ENCODE assay signal across 14 cellular contexts in the genomic region with DNA sequence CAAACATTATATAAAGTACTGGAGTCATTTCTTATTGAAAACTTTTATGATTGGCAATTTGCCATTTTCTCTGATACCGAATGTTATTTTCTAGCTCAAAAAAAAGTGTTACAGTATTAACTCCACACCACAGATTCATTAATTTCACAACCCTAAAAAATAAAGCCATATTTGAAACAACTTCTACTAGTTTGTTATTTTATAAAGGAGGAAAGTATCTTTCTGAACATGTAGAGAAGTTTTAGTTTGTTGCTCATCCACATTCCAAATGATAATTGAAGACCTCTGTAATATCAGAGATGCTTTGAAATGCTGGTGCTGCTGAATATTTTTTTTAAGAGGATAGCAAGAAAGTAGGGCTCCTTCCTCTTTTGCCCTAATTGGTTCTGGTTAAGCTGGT. TPM values are rescaled to one million over a fixed set of nuclear protein-coding genes. Genes with fewer than 3 reads are reported as not detected.
DNase-seq lines count a peak whose midpoint lies in the region; ATAC-seq and TF ChIP-seq lines count a peak whose summit lies in the region.
"Had no signal": no experiment of that assay in that cellular context is flagged by ENCODE, and none has a peak within 500 bp of the region (broad histone marks: within the 10 kb centered on the region; RNA-seq: fewer than 3 reads in every experiment).

No MANE protein-coding gene starts in this region.

- H3K36me3 ChIP-seq in heart left ventricle (no peaks in the 10 kb centered on the region), neuron (ENCODE audit: insufficient read depth, low read length) (no peaks in the 10 kb centered on the region), uterus (no peaks in the 10 kb centered on the region)

- H2AFZ ChIP-seq in neuron (ENCODE audit: low read depth, low read length) = no peak overlapping the region

- H3K4me3 ChIP-seq in heart left ventricle (peak overlapping the region in 11 of 12 donors; percentile 14 to 84 (median 62)), neuron (ENCODE audit: low read length) (peak overlapping the region; percentile 69), uterus (peak overlapping the region; percentile 62 to 91)

- DNase-seq in heart left ventricle (no peak), left cardiac atrium (no peak), epithelial cell of prostate (ENCODE audit: low read depth, low spot score) (no peak), uterus (no peak), foreskin melanocyte (no peak), left lobe of liver (ENCODE audit: low spot score) (no peak), NCI-H2227 treated with DMSO at 0.1 percent for 48 hours (lab: John Stamatoyannopoulos, UW) (no peak)
- DNase-seq: DND-41, OCI-M1 had no signal

- TF ChIP-seq CTCF in heart left ventricle (IDR thresholded peaks at IDR 0.05) (no peak), uterus (IDR thresholded peaks at IDR 0.05) (no peak)

- H3K27ac ChIP-seq in heart left ventricle = peak overlapping the region in 7 of 12 donors; percentile 14 to 88 (median 78)
- peak overlapping the region; percentile 81 for H3K27ac ChIP-seq in epithelial cell of prostate
- peak overlapping the region; percentile 90 to 92 for H3K27ac ChIP-seq in uterus
- H3K27ac ChIP-seq: 22Rv1, KMS-11 had no signal

- ATAC-seq in heart left ventricle (no peak), left cardiac atrium (no peak), left lobe of liver (no peak)

- H3K9me3 ChIP-seq in heart left ventricle (no peaks in the 10 kb centered on the region), neuron (ENCODE audit: low read length) (no peaks in the 10 kb centered on the region), uterus (no peaks in the 10 kb centered on the region)

- TF ChIP-seq POLR2A in heart left ventricle (IDR thresholded peaks at IDR 0.05) (no peak), uterus (IDR thresholded peaks at IDR 0.05) (no peak)

- peaks cover 0 to 24% (median 12%) of the 10 kb centered on the region in 9 donors for H3K27me3 ChIP-seq in heart left ventricle
- no peaks in the 10 kb centered on the region for H3K27me3 ChIP-seq in neuron (ENCODE audit: insufficient read depth, low read length)
- no peaks in the 10 kb centered on the region for H3K27me3 ChIP-seq in uterus

- intact Hi-C loops in heart left ventricle (cut with DNase I) (no loop called here), left cardiac atrium (cut with DNase I) (no loop called here), uterus (cut with DNase I; ENCODE audit: low total_unique reads) (no loop called here)

- 45 to 64% (median 56%) methylated on average over 1 of the region's 1 CpG for WGBS in heart left ventricle, 4 donors

- H3K4me1 ChIP-seq in heart left ventricle (peaks cover 0 to 12% (median 2%) of the 10 kb centered on the region in 12 donors), neuron (ENCODE audit: insufficient read depth, low read length) (peaks cover 14% of the 10 kb centered on the region), uterus (peaks cover 0 to 5% of the 10 kb centered on the region in 2 donors)

RNA-seq across cellular contexts. Expression of a gene that starts 2.0 kb away (rescaled TPM):
- total RNA-seq in heart left ventricle = 10 to 100 TPM in 3 of 9 donors, 1 to 10 TPM in 6; 1.1 to 25.4 (median 6.3) TPM
- 1 to 10 TPM in 1 of 2 donors, under 1 TPM in 1; 0.65 to 1.9 TPM for polyA plus RNA-seq in heart left ventricle
- total RNA-seq in left cardiac atrium = 10 to 100 TPM in 1 of 2 donors, 1 to 10 TPM in 1; 8.2 to 19.4 TPM
- 10 to 100 TPM; 11.3 to 37.5 (median 20.9) TPM for total RNA-seq in uterus
- total RNA-seq in left lobe of liver = 0.33 TPM
- total RNA-seq: activated CD8-positive, alpha-beta memory T cell treated with anti-CD3 and anti-CD28 coated beads for 36 hours; T-helper 2 cell treated with Interferon-gamma antibody and Interleukin-4, amounts not matched to agents 100 ng/mL and 5 ng/mL, for 36 hours had no signal
